ENCODE assay signal across 1 cellular context in the genomic region with DNA sequence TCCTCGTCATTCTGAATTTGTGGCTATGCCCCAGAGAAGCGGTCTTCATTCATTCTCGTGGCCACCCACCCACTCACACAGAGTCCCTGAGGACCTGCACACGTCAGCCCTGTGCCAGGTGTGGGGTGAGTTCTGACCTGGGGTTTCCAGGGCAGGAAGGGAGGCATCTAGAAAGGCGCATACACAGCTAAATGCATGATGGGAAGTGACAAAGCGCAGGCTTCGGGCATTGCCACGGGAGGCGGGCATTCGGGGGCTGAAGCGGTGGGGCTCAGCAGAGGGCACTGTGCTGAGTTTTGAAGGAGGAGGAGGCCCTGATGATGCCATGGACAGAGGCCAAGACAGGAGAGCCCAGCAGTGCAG.
TF ChIP-seq lines count a peak whose summit lies in the region.

No MANE protein-coding gene starts in this region.

TF ChIP-seq in GM12878, 131 proteins besides CTCF, POLR2A, EP300 and RAD21:
- TF ChIP-seq ZNF217 (IDR thresholded peaks at IDR 0.05), result no peak
- 0 out of 3 replicates have a peak, but pooled peaks of 1 of the 2 experiments have one; percentile 21 for TF ChIP-seq EGR1 (IDR thresholded peaks at IDR 0.05; ENCODE audit: borderline replicate concordance in 1 of 2, low read depth in 2 of 2, low read length in 2 of 2)
